ENCODE assay signal across 16 cellular contexts in genomic region chr22:36933629-36934028, GRCh38. TPM values are rescaled to one million over a fixed set of nuclear protein-coding genes. Genes with fewer than 3 reads are reported as not detected.
DNase-seq lines count a peak whose midpoint lies in the region; ATAC-seq and TF ChIP-seq lines count a peak whose summit lies in the region.
"Had no signal": no experiment of that assay in that cellular context is flagged by ENCODE, and none has a peak within 500 bp of the region (broad histone marks: within the 10 kb centered on the region; RNA-seq: fewer than 3 reads in every experiment).

No MANE protein-coding gene starts in this region.

- CTCF ChIA-PET in activated CD8-positive, alpha-beta memory T cell treated with anti-CD3 and anti-CD28 coated beads, Interleukin-2, amount 10 ng/mL, durations not matched to agents 7 days and 5 days (lab: Charles Lee): interaction anchor here (1.0 kb wide), 2 partner anchors 44 to 77 kb away, joined by 3 to 4 read pairs; no protein-coding TSS in a partner anchor

- ATAC-seq in activated CD8-positive, alpha-beta memory T cell treated with anti-CD3 and anti-CD28 coated beads, Interleukin-2, amount 10 ng/mL, durations not matched to agents 7 days and 5 days: no peak
- no peak for ATAC-seq in HG03095 (IDR thresholded peaks at IDR 0.05; ENCODE audit: unreplicated experiment)

- no peaks in the 10 kb centered on the region for H3K36me3 Mint-ChIP-seq in activated CD8-positive, alpha-beta memory T cell treated with anti-CD3 and anti-CD28 coated beads, Interleukin-2, amount 10 ng/mL, durations not matched to agents 7 days and 5 days
- H3K36me3 Mint-ChIP-seq: CD4-positive, alpha-beta memory T cell had no signal

- H3K4me1 Mint-ChIP-seq in activated CD8-positive, alpha-beta memory T cell treated with anti-CD3 and anti-CD28 coated beads, Interleukin-2, amount 10 ng/mL, durations not matched to agents 7 days and 5 days: peaks cover 4% of the 10 kb centered on the region
- H3K4me1 Mint-ChIP-seq: CD4-positive, alpha-beta memory T cell had no signal

- H3K4me1 ChIP-seq in neutrophil (ENCODE audit: control insufficient read depth in 1 of 2, insufficient read depth in 1 of 2, low read depth in 1 of 2, low read length in 1 of 2): peaks cover 41 to 44% of the 10 kb centered on the region in 2 experiments

- peaks cover 4% of the 10 kb centered on the region for H3K27me3 Mint-ChIP-seq in activated CD8-positive, alpha-beta memory T cell treated with anti-CD3 and anti-CD28 coated beads, Interleukin-2, amount 10 ng/mL, durations not matched to agents 7 days and 5 days
- H3K27me3 Mint-ChIP-seq: B cell had no signal

- peak overlapping the region; percentile 96 for H3K27ac ChIP-seq in neutrophil
- H3K27ac ChIP-seq: C4-2B had no signal

- H3K9me3 Mint-ChIP-seq in activated CD8-positive, alpha-beta memory T cell treated with anti-CD3 and anti-CD28 coated beads, Interleukin-2, amount 10 ng/mL, durations not matched to agents 7 days and 5 days (ENCODE audit: low read depth): no peaks in the 10 kb centered on the region
- H3K9me3 Mint-ChIP-seq: CD4-positive, alpha-beta memory T cell had no signal

- H3K4me3 ChIP-seq in H7 (ENCODE audit: insufficient read depth, low read depth, low read length) (no peak overlapping the region), neutrophil (ENCODE audit: low read depth in 1 of 2, low read length in 1 of 2) (no peak overlapping the region)

- H3K9me3 ChIP-seq in neutrophil: no peaks in the 10 kb centered on the region

- no peaks in the 10 kb centered on the region for H3K27me3 ChIP-seq in H7 (ENCODE audit: control insufficient read depth, insufficient read depth, low read length)
- no peaks in the 10 kb centered on the region for H3K27me3 ChIP-seq in neutrophil

- peak; percentile 38 for DNase-seq in activated CD8-positive, alpha-beta memory T cell treated with anti-CD3 and anti-CD28 coated beads, Interleukin-2, amount 10 ng/mL, durations not matched to agents 7 days and 5 days
- DNase-seq in activated CD8-positive, alpha-beta memory T cell treated with anti-CD3 and anti-CD28 coated beads, Interleukin-2, amount 50 U/mL, for 48 hours: no peak
- DNase-seq in H7 (peak; percentile 36), NOMO-1 treated with DMSO at 0.1 percent for 48 hours (lab: John Stamatoyannopoulos, UW; ENCODE audit: unreplicated experiment) (no peak), NCI-H2081 treated with DMSO at 0.1 percent for 48 hours (lab: John Stamatoyannopoulos, UW) (no peak)
- DNase-seq: ACHN; CD4-positive, alpha-beta memory T cell; DND-41; GDM1; IMR-90 had no signal

- no peak overlapping the region for H3K4me3 Mint-ChIP-seq in activated CD8-positive, alpha-beta memory T cell treated with anti-CD3 and anti-CD28 coated beads, Interleukin-2, amount 10 ng/mL, durations not matched to agents 7 days and 5 days
- H3K4me3 Mint-ChIP-seq: B cell; CD4-positive, alpha-beta memory T cell had no signal

- no peak for TF ChIP-seq CTCF in neutrophil (IDR thresholded peaks at IDR 0.05)

- no peaks in the 10 kb centered on the region for H3K36me3 ChIP-seq in H7 (replicated peaks; ENCODE audit: control insufficient read depth, insufficient read depth, low read length)
- H3K36me3 ChIP-seq in neutrophil: peaks cover 100% of the 10 kb centered on the region

- no peak overlapping the region for H3K27ac Mint-ChIP-seq in activated CD8-positive, alpha-beta memory T cell treated with anti-CD3 and anti-CD28 coated beads, Interleukin-2, amount 10 ng/mL, durations not matched to agents 7 days and 5 days
- H3K27ac Mint-ChIP-seq: B cell; CD4-positive, alpha-beta memory T cell had no signal

RNA-seq across cellular contexts. Expression of gene CSF2RB, which starts 20.2 kb away (rescaled TPM):
- 10 to 100 TPM in 1 of 2 experiments, 1 to 10 TPM in 1; 3.0 to 26.9 TPM for total RNA-seq in activated CD8-positive, alpha-beta memory T cell treated with anti-CD3 and anti-CD28 coated beads, Interleukin-2, amount 10 ng/mL, durations not matched to agents 7 days and 5 days
- not detected in 2 replicates for total RNA-seq in H7 (2014; rRNA removed; shearing (Covaris generic))
- total RNA-seq: A172, H4, IMR-90 had no signal

Comparison
In these comparisons a context has a peak if more than half of its experiments do, and no peak if none do; other contexts are left out.
1. DNase-seq: peak in activated CD8-positive, alpha-beta memory T cell treated with anti-CD3 and anti-CD28 coated beads, Interleukin-2, amount 10 ng/mL, durations not matched to agents 7 days and 5 days (single experiment) and H7 (single experiment); none in activated CD8-positive, alpha-beta memory T cell treated with anti-CD3 and anti-CD28 coated beads, Interleukin-2, amount 50 U/mL, for 48 hours (single experiment), NOMO-1 treated with DMSO at 0.1 percent for 48 hours (single experiment) and NCI-H2081 treated with DMSO at 0.1 percent for 48 hours (single experiment).